1 cellular context compared by ENCODE assay signal in the genomic region with DNA sequence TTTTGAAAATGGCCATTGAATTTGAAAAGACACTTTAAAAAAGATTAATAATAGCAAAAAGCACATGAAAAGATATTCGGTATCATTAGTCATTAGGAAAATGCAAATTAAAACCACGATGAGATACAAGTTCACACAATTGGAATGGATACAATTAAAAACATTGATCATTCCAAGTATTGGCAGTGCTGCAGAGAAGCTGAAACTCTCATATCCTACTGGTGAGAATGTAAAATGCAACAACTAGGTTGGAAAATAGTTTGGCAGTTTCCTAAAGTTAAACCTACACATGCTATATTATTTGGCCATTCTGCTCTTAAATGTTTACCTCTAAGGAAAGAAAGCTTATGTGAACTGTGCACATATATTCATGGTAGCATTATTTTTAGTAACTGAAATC.
TF ChIP-seq lines count a peak whose summit lies in the region.

No MANE protein-coding gene starts in this region.

TF ChIP-seq in GM23338, 12 proteins besides CTCF, POLR2A, EP300 and RAD21 (continued from another document):
- TF ChIP-seq JUNB (IDR thresholded peaks at IDR 0.05; ENCODE audit: unreplicated experiment) (no peak), POLR2AphosphoS5 (IDR thresholded peaks at IDR 0.05; ENCODE audit: low read depth) (no peak)
